ENCODE assay signal across 10 cellular contexts in the genomic region with DNA sequence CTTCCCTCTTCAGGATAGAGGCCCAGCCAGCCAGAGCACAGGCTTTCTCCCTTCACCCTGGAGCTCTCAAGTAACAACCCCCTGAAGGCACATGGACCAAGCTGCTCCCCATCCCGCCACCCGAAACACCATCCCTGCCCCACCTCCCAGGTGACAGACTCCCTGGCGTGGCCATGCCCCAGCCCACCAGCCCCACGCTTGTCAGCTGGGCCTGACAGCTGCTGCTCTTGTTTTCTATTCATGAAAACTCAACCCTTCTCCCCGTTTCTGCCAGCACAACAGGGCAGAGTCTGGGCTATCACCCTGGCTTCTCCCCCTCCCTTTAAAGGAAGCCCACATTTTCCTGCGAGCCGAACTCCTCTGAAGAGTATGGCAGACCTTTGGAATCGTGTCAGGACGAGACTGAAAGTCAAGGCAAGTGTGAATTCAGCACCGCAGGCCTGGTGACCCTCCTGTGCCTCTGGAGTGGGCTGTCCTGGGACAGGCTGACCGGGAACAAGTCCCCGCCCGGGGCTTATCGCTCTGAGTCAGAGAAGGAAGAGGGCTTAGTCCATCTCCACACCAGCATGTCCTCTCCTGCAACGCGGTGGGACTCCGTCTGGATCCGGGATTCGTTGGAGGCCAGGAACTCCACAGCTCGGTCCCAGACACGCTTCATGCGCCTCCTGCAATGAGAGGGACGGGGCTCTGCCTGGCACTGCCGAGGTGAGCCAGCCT. TPM values are rescaled to one million over a fixed set of nuclear protein-coding genes. Genes with fewer than 3 reads are reported as not detected.
A peak's percentile ranks its signal among the peaks of the same experiment; 100 is the strongest.
DNase-seq lines count a peak whose midpoint lies in the region; ATAC-seq and TF ChIP-seq lines count a peak whose summit lies in the region.
"Had no signal": no experiment of that assay in that cellular context is flagged by ENCODE, and none has a peak within 500 bp of the region (broad histone marks: within the 10 kb centered on the region; RNA-seq: fewer than 3 reads in every experiment).

No MANE protein-coding gene starts in this region.

- H3K4me3 ChIP-seq in HCT116 (replicated peaks in 1 of 2; ENCODE audit: low read depth in 1 of 2, low read length in 2 of 2) (no peak overlapping the region), adipocyte (ENCODE audit: low read length) (peak overlapping the region; percentile 15), iPS-15b (ENCODE audit: low read depth, low read length) (no peak overlapping the region), smooth muscle cell (no peak overlapping the region)

- no peak for TF ChIP-seq POLR2A in HCT116 (IDR thresholded peaks at IDR 0.05; ENCODE audit: borderline replicate concordance, extremely low read depth, insufficient read depth, insufficient read length)

- H3K79me2 ChIP-seq in HCT116 (ENCODE audit: insufficient read depth, low read length) (no peaks in the 10 kb centered on the region), smooth muscle cell (ENCODE audit: low read depth) (no peaks in the 10 kb centered on the region)

- POLR2A ChIA-PET in HCT116 (lab: Charles Lee) (interaction anchor here (0.7 to 1.1 kb wide), 2 partner anchors 7 to 256 kb away, joined by 3 read pairs; no protein-coding TSS in a partner anchor), HEK293T (lab: Yijun Ruan, JAX) (interaction anchor here (0.6 to 4.7 kb wide), 5 partner anchors 8 to 262 kb away, joined by 3 to 19 read pairs (median 4); partner anchors contain the start of genes LEMD2 and UQCC2)

- intact Hi-C loops in HCT116 (cut with micrococcal nuclease) = no loop called here

- peaks cover 13 to 19% of the 10 kb centered on the region in 2 experiments; a peak in 3 of 4 replicates for H3K36me3 ChIP-seq in HCT116 (ENCODE audit: control insufficient read depth in 1 of 2, insufficient read depth in 2 of 2, low read length in 2 of 2)
- H3K36me3 ChIP-seq in adipocyte (ENCODE audit: control insufficient read depth, insufficient read depth, low read length, severe bottlenecking) = peaks cover 48% of the 10 kb centered on the region
- H3K36me3 ChIP-seq in iPS-15b (ENCODE audit: control insufficient read depth, insufficient read depth, low read length) = peaks cover 49% of the 10 kb centered on the region
- H3K36me3 ChIP-seq in smooth muscle cell (ENCODE audit: low read depth) = peaks cover 10% of the 10 kb centered on the region

- H3K27me3 ChIP-seq in HCT116 (ENCODE audit: insufficient read depth, low read length) (no peaks in the 10 kb centered on the region), adipocyte (replicated peaks; ENCODE audit: control insufficient read depth, insufficient read depth, low read length) (no peaks in the 10 kb centered on the region), iPS-15b (ENCODE audit: control insufficient read depth, insufficient read depth, low read length) (no peaks in the 10 kb centered on the region), smooth muscle cell (ENCODE audit: low read depth) (no peaks in the 10 kb centered on the region)

- RAD21 ChIA-PET in HCT116 (lab: Charles Lee; ENCODE audit: low non-redundant PET in 1 of 2, low total read pairs in 2 of 2, uncharacterized antibody in 2 of 2, unreplicated experiment in 2 of 2) = interaction anchor here in 1 of 2 experiments (1.0 kb wide), 1 partner anchor 255 kb away, joined by 3 read pairs; no protein-coding TSS in a partner anchor

- no peak overlapping the region for H3K9ac ChIP-seq in HCT116 (ENCODE audit: low read length)
- peak overlapping the region; percentile 81 for H3K9ac ChIP-seq in adipocyte (ENCODE audit: low read length)
- peak overlapping the region; percentile 8 for H3K9ac ChIP-seq in iPS-15b (ENCODE audit: low read depth, low read length)
- no peak overlapping the region for H3K9ac ChIP-seq in smooth muscle cell (ENCODE audit: low read depth)

- H3K4me2 ChIP-seq in HCT116 (ENCODE audit: low read length) = no peak overlapping the region
- H3K4me2 ChIP-seq in smooth muscle cell = peak overlapping the region; percentile 54

- 46% methylated on average over 24 of the region's 24 CpGs for WGBS in smooth muscle cell (ENCODE audit: low lambda C conversion rate)

- H3K36me3 Mint-ChIP-seq in nephron progenitor cell (ENCODE audit: low read depth) = peaks cover 38% of the 10 kb centered on the region

- H3F3A ChIP-seq in smooth muscle cell (ENCODE audit: low read depth) = peaks cover 25% of the 10 kb centered on the region

- peaks cover 50% of the 10 kb centered on the region for H3K4me1 Mint-ChIP-seq in nephron progenitor cell

- H3K9me3 ChIP-seq in HCT116 (ENCODE audit: control insufficient read depth in 1 of 2, insufficient read depth in 1 of 2, low read depth in 1 of 2, low read length in 2 of 2) (no peaks in the 10 kb centered on the region), adipocyte (ENCODE audit: control insufficient read depth, low read length) (peaks cover 2% of the 10 kb centered on the region), iPS-15b (ENCODE audit: control insufficient read depth, insufficient read depth, low read length) (no peaks in the 10 kb centered on the region), smooth muscle cell (replicated peaks; ENCODE audit: low read depth) (no peaks in the 10 kb centered on the region)

- H3K27ac ChIP-seq in HCT116 (ENCODE audit: low read depth, low read length) = peak overlapping the region; percentile 36; the same call in 1 of the 2 replicates
- peak overlapping the region; percentile 83 for H3K27ac ChIP-seq in smooth muscle cell (ENCODE audit: low read depth)

- peaks cover 11% of the 10 kb centered on the region for H3K27me3 Mint-ChIP-seq in nephron progenitor cell (ENCODE audit: low read depth, poor library complexity)

- BruUV-seq in HCT116 (replicated peaks; lab: Mats Ljungman, UMichigan) = no TSS peak

- no peak for TF ChIP-seq CTCF in HCT116 (IDR thresholded peaks at IDR 0.05 in 2 of 3, conservative IDR thresholded peaks at IDR 0.05 in 1 of 3; ENCODE audit: borderline replicate concordance in 1 of 3, insufficient read depth in 1 of 3, low read depth in 2 of 3, low read length in 2 of 3)
- no peak for TF ChIP-seq CTCF in smooth muscle cell (IDR thresholded peaks at IDR 0.05; ENCODE audit: borderline replicate concordance, insufficient read depth, poor library complexity, severe bottlenecking)
- TF ChIP-seq CTCF in nephron progenitor cell (IDR thresholded peaks at IDR 0.05) = no peak

- no peaks in the 10 kb centered on the region for H3K9me2 ChIP-seq in HCT116 (ENCODE audit: insufficient read depth)

- H3K4me1 ChIP-seq in HCT116 (ENCODE audit: control insufficient read depth in 1 of 2, insufficient read depth in 2 of 2, low read length in 2 of 2) = peaks cover 12 to 27% of the 10 kb centered on the region in 2 experiments
- H3K4me1 ChIP-seq in adipocyte (ENCODE audit: control insufficient read depth, insufficient read depth, low read length) = peaks cover 43% of the 10 kb centered on the region
- H3K4me1 ChIP-seq in iPS-15b (ENCODE audit: control insufficient read depth, insufficient read depth, low read length) = peaks cover 18% of the 10 kb centered on the region
- H3K4me1 ChIP-seq in smooth muscle cell (ENCODE audit: low read depth) = peaks cover 23% of the 10 kb centered on the region

- H2AFZ ChIP-seq in HCT116 (ENCODE audit: low read depth, low read length, poor library complexity, severe bottlenecking) (no peak overlapping the region), smooth muscle cell (ENCODE audit: low read depth) (no peak overlapping the region)

- CTCF ChIA-PET in HCT116 (lab: Charles Lee) = interaction anchor here (0.7 to 3.8 kb wide), 19 partner anchors 9 to 383 kb away, joined by 3 to 67 read pairs (median 4); partner anchors contain the start of genes BAK1 and UQCC2
- CTCF ChIA-PET in HEK293T (lab: Yijun Ruan, JAX) = interaction anchor here (0.6 to 4.7 kb wide), 12 partner anchors 9 to 383 kb away, joined by 3 to 26 read pairs (median 4); partner anchors contain the start of gene UQCC2

- ATAC-seq in HCT116 = peak; percentile 6; the same call in 1 of the 2 replicates
- no peak for ATAC-seq in HG03439 (IDR thresholded peaks at IDR 0.05; ENCODE audit: unreplicated experiment)
- ATAC-seq in HG02763 (IDR thresholded peaks at IDR 0.05; ENCODE audit: unreplicated experiment) = no peak

- no peak overlapping the region for H3K4me3 Mint-ChIP-seq in nephron progenitor cell
- H3K4me3 Mint-ChIP-seq: natural killer cell treated with Interleukin-12 subunit alpha and Interleukin-12 subunit beta and Interleukin-15 and Interleukin-18, amount 100 ng/mL, for 72 hours had no signal

- no peak overlapping the region for H3K27ac Mint-ChIP-seq in nephron progenitor cell
- H3K27ac Mint-ChIP-seq: natural killer cell treated with Interleukin-12 subunit alpha and Interleukin-12 subunit beta and Interleukin-15 and Interleukin-18, amount 100 ng/mL, for 72 hours had no signal

- H3K9me3 Mint-ChIP-seq in nephron progenitor cell = peaks cover 2% of the 10 kb centered on the region
- H3K9me3 Mint-ChIP-seq: natural killer cell treated with Interleukin-12 subunit alpha and Interleukin-12 subunit beta and Interleukin-15 and Interleukin-18, amount 100 ng/mL, for 72 hours had no signal

- no peak for DNase-seq in HCT116 (ENCODE audit: low read depth, low spot score)
- no peak for DNase-seq in adipocyte (ENCODE audit: low read depth)
- DNase-seq in smooth muscle cell (lab: John Stamatoyannopoulos, UW; ENCODE audit: unreplicated experiment) = peak; percentile 18
- no peak for DNase-seq in HEK293T (ENCODE audit: extremely low spot score)
- DNase-seq in nephron progenitor cell = no peak

- H4K20me1 ChIP-seq in HCT116 (ENCODE audit: insufficient read depth) (no peaks in the 10 kb centered on the region), smooth muscle cell (ENCODE audit: low read depth) (peaks cover 18% of the 10 kb centered on the region)

- TF ChIP-seq RAD21 in HCT116 (IDR thresholded peaks at IDR 0.05; ENCODE audit: low read depth) = no peak

TF ChIP-seq in HCT116, 20 proteins besides CTCF, POLR2A, EP300 and RAD21 (continues in another document):
- TF ChIP-seq JUND (IDR thresholded peaks at IDR 0.05) = no peak
- no peak for TF ChIP-seq EZH2phosphoT487 (IDR thresholded peaks at IDR 0.05; ENCODE audit: borderline replicate concordance)
- no peak for TF ChIP-seq EGR1 (IDR thresholded peaks at IDR 0.05; ENCODE audit: low read depth)
- TF ChIP-seq CEBPB (IDR thresholded peaks at IDR 0.05; ENCODE audit: low read depth) = no peak

TF ChIP-seq in HEK293T, 16 proteins besides CTCF, POLR2A, EP300 and RAD21 (continues in another document):
- no peak for TF ChIP-seq NFRKB (IDR thresholded peaks at IDR 0.05)
- no peak for TF ChIP-seq TARDBP (IDR thresholded peaks at IDR 0.05)
- TF ChIP-seq FOXM1 (IDR thresholded peaks at IDR 0.05; ENCODE audit: borderline replicate concordance) = no peak
- TF ChIP-seq FOXA1 (IDR thresholded peaks at IDR 0.05) = no peak
- TF ChIP-seq ARNT (IDR thresholded peaks at IDR 0.05) = no peak

RNA-seq across cellular contexts. Expression of gene LEMD2, which starts 16.7 kb away (rescaled TPM):
- total RNA-seq in HCT116 (2021; ENCODE audit: unreplicated experiment) = 43.9 TPM
- 27.4 and 28.0 TPM in 2 replicates for polyA plus RNA-seq in HCT116 (2012)
- 48.8 and 52.4 TPM in 2 replicates for total RNA-seq in smooth muscle cell
- polyA plus RNA-seq in smooth muscle cell = 87.3 and 91.6 TPM in 2 replicates

RNA-seq across cellular contexts. Expression of gene IP6K3, which starts 25.6 kb away (rescaled TPM):
- total RNA-seq in HCT116 (2021; ENCODE audit: unreplicated experiment) (not detected), smooth muscle cell (2.2 and 2.6 TPM in 2 replicates)
- polyA plus RNA-seq in HCT116 (2012) = 0.02 TPM in 1 of 2 replicates, not detected in the other
- 3.7 and 5.6 TPM in 2 replicates for polyA plus RNA-seq in smooth muscle cell
- total RNA-seq: natural killer cell treated with Interleukin-12 subunit alpha and Interleukin-12 subunit beta and Interleukin-15 and Interleukin-18, amount 100 ng/mL, for 72 hours had no signal

RNA-seq across cellular contexts. Expression of gene MLN, which starts 31.5 kb away (rescaled TPM):
- not detected for total RNA-seq in HCT116 (2021; ENCODE audit: unreplicated experiment)
- polyA plus RNA-seq in HCT116 (2012) = not detected in 2 replicates
- not detected in 2 replicates for total RNA-seq in smooth muscle cell
- not detected in 2 replicates for polyA plus RNA-seq in smooth muscle cell
- total RNA-seq: G401; natural killer cell treated with Interleukin-12 subunit alpha and Interleukin-12 subunit beta and Interleukin-15 and Interleukin-18, amount 100 ng/mL, for 72 hours had no signal

Comparison
In these comparisons a context has a peak if more than half of its experiments do, and no peak if none do; other contexts are left out.
1. H3K9ac ChIP-seq: peak in adipocyte (single experiment) and iPS-15b (single experiment); none in HCT116 (single experiment) and smooth muscle cell (single experiment).